ENCODE assay signal across 34 cellular contexts in genomic region chr12:112970391-112970790, GRCh38.
"Had no signal": no experiment of that assay in that cellular context is flagged by ENCODE, and none has a peak within 500 bp of the region (broad histone marks: within the 10 kb centered on the region; RNA-seq: fewer than 3 reads in every experiment).

No MANE protein-coding gene starts in this region.

- H3K4me1 ChIP-seq: colonic mucosa had no signal

- DNase-seq: activated CD4-positive, alpha-beta T cell treated with anti-CD3 and anti-CD28 coated beads, Interleukin-2, amount 10 ng/mL, durations not matched to agents 24 days and 14 days; activated CD4-positive, alpha-beta T cell treated with anti-CD3 and anti-CD28 coated beads, Interleukin-2, amount 50 U/mL, for 48 hours; activated CD4-positive, CD25-positive, alpha-beta regulatory T cell; activated CD8-positive, alpha-beta T cell treated with anti-CD3 and anti-CD28 coated beads, Interleukin-2, amount 10 ng/mL, durations not matched to agents 7 days and 5 days; activated gamma-delta T cell; activated naive CD4-positive, alpha-beta T cell treated with Interleukin-2 at 50 U/mL for 16 hours; activated T-cell treated with anti-CD3 and anti-CD28 coated beads, Interleukin-2, amount 50 U/mL, for 24 hours; anterior cingulate cortex; brain microvascular endothelial cell; colonic mucosa; NCI-H1092 treated with DMSO at 0.1 percent for 48 hours; NCI-H1417; NCI-H146; NCI-H187; NCI-H2029 treated with DMSO at 0.1 percent for 48 hours; NCI-H2107; NCI-H2171; NCI-H510A; NCI-H526; NCI-H748 treated with DMSO at 0.1 percent for 48 hours; NK-92 treated with Interleukin-12 subunit alpha and Interleukin-12 subunit beta, amount 100 ng/mL, for 24 hours; PC-9; SIG-M5; SW 1271; T-helper 1 cell; T-helper 2 cell; T-helper 9 cell; WERI-Rb-1 had no signal

- H3K27me3 Mint-ChIP-seq: activated CD4-positive, alpha-beta T cell treated with anti-CD3 and anti-CD28 coated beads, Interleukin-2, amount 10 ng/mL, durations not matched to agents 24 days and 14 days; activated naive CD4-positive, alpha-beta T cell treated with anti-CD3 and anti-CD28 coated beads, Interleukin-2, amount 50 U/mL, for 24 hours; activated T-cell treated with anti-CD3 and anti-CD28 coated beads, Interleukin-2, amount 50 U/mL, for 24 hours; central memory CD8-positive, alpha-beta T cell had no signal

- H3K4me3 Mint-ChIP-seq: activated CD4-positive, alpha-beta T cell treated with anti-CD3 and anti-CD28 coated beads, Interleukin-2, amount 10 ng/mL, durations not matched to agents 24 days and 14 days; activated CD8-positive, alpha-beta T cell treated with anti-CD3 and anti-CD28 coated beads, Interleukin-2, amount 10 ng/mL, durations not matched to agents 7 days and 5 days; activated naive CD4-positive, alpha-beta T cell treated with anti-CD3 and anti-CD28 coated beads, Interleukin-2, amount 50 U/mL, for 24 hours; activated T-cell treated with anti-CD3 and anti-CD28 coated beads, Interleukin-2, amount 50 U/mL, for 24 hours; central memory CD8-positive, alpha-beta T cell had no signal

- H3K4me1 Mint-ChIP-seq: activated naive CD4-positive, alpha-beta T cell treated with anti-CD3 and anti-CD28 coated beads, Interleukin-2, amount 50 U/mL, for 24 hours; central memory CD8-positive, alpha-beta T cell had no signal

- ATAC-seq: activated CD8-positive, alpha-beta T cell treated with anti-CD3 and anti-CD28 coated beads, Interleukin-2, amount 10 ng/mL, durations not matched to agents 7 days and 5 days; Right ventricle myocardium inferior had no signal

- H2AFZ ChIP-seq: PC-9 had no signal

- H3K9me3 Mint-ChIP-seq: activated CD4-positive, alpha-beta T cell treated with anti-CD3 and anti-CD28 coated beads, Interleukin-2, amount 10 ng/mL, durations not matched to agents 24 days and 14 days; activated naive CD4-positive, alpha-beta T cell treated with anti-CD3 and anti-CD28 coated beads, Interleukin-2, amount 50 U/mL, for 24 hours; activated T-cell treated with anti-CD3 and anti-CD28 coated beads, Interleukin-2, amount 50 U/mL, for 24 hours; activated T-helper 2 cell treated with anti-CD3 and anti-CD28 coated beads, Interferon-gamma antibody, Interleukin-2, Interleukin-4, amounts not matched to agents 10 μg/mL and 5 μg/mL and 100 μg/mL, durations not matched to agents 14 hours and 24 hours and 36 hours; central memory CD8-positive, alpha-beta T cell had no signal

- H3K4me2 ChIP-seq: PC-9 had no signal

- H3K27me3 ChIP-seq: brain microvascular endothelial cell, colonic mucosa had no signal

- H3K36me3 ChIP-seq: brain microvascular endothelial cell, colonic mucosa, WERI-Rb-1 had no signal

- H3K9me3 ChIP-seq: colonic mucosa had no signal

- H3K27ac Mint-ChIP-seq: activated CD4-positive, alpha-beta T cell treated with anti-CD3 and anti-CD28 coated beads, Interleukin-2, amount 10 ng/mL, durations not matched to agents 24 days and 14 days; activated naive CD4-positive, alpha-beta T cell treated with anti-CD3 and anti-CD28 coated beads, Interleukin-2, amount 50 U/mL, for 24 hours; activated T-cell treated with anti-CD3 and anti-CD28 coated beads, Interleukin-2, amount 50 U/mL, for 24 hours; activated T-helper 2 cell treated with anti-CD3 and anti-CD28 coated beads, Interferon-gamma antibody, Interleukin-2, Interleukin-4, amounts not matched to agents 10 μg/mL and 5 μg/mL and 100 μg/mL, durations not matched to agents 14 hours and 24 hours and 36 hours had no signal

- H3K27ac ChIP-seq: brain microvascular endothelial cell, colonic mucosa, PC-9, RWPE1, WERI-Rb-1 had no signal

- H3K4me3 ChIP-seq: colonic mucosa, PC-9 had no signal

- FAIRE-seq: RCC 7860 had no signal
